In the genomic region with DNA sequence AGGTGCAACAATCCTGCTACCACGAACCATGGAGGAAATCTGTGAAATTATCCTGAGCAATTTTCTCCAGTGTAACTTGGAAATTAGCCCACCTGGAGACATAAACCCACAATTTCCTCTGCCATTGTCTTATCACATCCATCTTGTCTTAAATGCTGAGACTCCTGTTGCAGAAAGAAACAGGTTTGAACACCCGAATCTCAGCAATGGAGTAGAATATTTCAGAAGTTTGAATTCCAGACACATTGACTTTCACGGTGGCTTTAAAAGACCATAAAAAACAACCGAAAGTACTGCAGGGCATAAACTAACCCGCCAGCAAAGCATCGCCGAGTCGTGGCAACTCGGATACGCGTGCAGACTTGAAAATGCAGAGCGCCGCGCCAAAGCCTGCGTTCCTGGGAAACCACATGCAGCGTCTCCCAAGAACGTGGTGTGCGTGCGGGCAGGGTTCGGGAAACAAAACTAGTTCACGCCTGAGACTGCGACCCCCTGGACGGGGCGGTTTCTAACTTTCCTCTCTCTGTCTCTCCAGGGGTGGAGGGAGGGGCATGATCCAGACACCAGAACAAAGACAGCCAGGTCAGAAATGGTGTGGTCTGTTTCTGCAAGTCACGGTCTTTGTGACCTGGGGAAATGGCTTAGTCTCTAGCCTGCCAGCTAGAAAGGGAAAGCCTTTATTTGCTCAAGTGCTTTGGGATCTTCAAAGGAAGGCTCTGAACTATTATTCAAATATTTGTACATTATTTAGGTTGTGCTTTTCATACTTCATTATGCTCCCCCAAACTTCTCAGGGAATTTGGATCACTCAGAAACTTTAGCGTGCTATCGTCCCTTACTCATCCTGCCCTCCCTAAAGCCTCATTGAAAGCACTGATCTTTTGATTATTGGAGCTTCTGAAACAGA, we compare ENCODE assay signal across 8 cellular contexts. TPM values are rescaled to one million over a fixed set of nuclear protein-coding genes. Genes with fewer than 3 reads are reported as not detected.
A peak's percentile ranks its signal among the peaks of the same experiment; 100 is the strongest.
DNase-seq lines count a peak whose midpoint lies in the region; ATAC-seq and TF ChIP-seq lines count a peak whose summit lies in the region.

No MANE protein-coding gene starts in this region.

- peak; percentile 33 for DNase-seq in A172 (ENCODE audit: low spot score)
- peak; percentile 19 for DNase-seq in GM12865 (ENCODE audit: low read depth)
- peak; percentile 39 for DNase-seq in RPMI8226
- no peak for DNase-seq in epithelial cell of proximal tubule (ENCODE audit: low read depth)
- no peak for DNase-seq in vagina (ENCODE audit: extremely low spot score in 2 of 2)
- DNase-seq in stimulated activated effector memory CD8-positive, alpha-beta T cell treated with anti-CD3 and anti-CD28 coated beads, Interleukin-12 subunit alpha, Interleukin-12 subunit beta, amount 100 ng/mL, for 72 hours (ENCODE audit: low spot score in 2 of 2) = no peak
- no peak for DNase-seq in 8988T

- no peaks in the 10 kb centered on the region for H3K36me3 Mint-ChIP-seq in stimulated activated effector memory CD8-positive, alpha-beta T cell treated with anti-CD3 and anti-CD28 coated beads, Interleukin-12 subunit alpha, Interleukin-12 subunit beta, amount 100 ng/mL, for 72 hours

- intact Hi-C loops in vagina (cut with DNase I) = no loop called here

- TF ChIP-seq POLR2A in vagina (IDR thresholded peaks at IDR 0.05) = no peak

- H3K36me3 ChIP-seq in muscle layer of colon (ENCODE audit: insufficient read depth, low read length) (no peaks in the 10 kb centered on the region), vagina (no peaks in the 10 kb centered on the region)

- peaks cover 6% of the 10 kb centered on the region for H3K4me1 ChIP-seq in muscle layer of colon (ENCODE audit: insufficient read depth, low read length)
- peaks cover 13% of the 10 kb centered on the region for H3K4me1 ChIP-seq in vagina

- no peaks in the 10 kb centered on the region for H3K9me3 ChIP-seq in muscle layer of colon (ENCODE audit: low read length)
- H3K9me3 ChIP-seq in vagina = no peaks in the 10 kb centered on the region

- H3K27me3 ChIP-seq in muscle layer of colon (ENCODE audit: control insufficient read depth in 1 of 2, insufficient read depth in 2 of 2, low read length in 2 of 2) (no peaks in the 10 kb centered on the region), vagina (no peaks in the 10 kb centered on the region)

- peak overlapping the region; percentile 53 for H3K4me3 ChIP-seq in GM12865 (ENCODE audit: low read depth, low read length)
- H3K4me3 ChIP-seq in epithelial cell of proximal tubule (ENCODE audit: low read depth, low read length) = peak overlapping the region; percentile 57
- peak overlapping the region; percentile 34 to 51 for H3K4me3 ChIP-seq in muscle layer of colon (ENCODE audit: low read depth in 1 of 2, low read length in 2 of 2)
- H3K4me3 ChIP-seq in vagina = peak overlapping the region; percentile 29 to 40

- H3K4me3 Mint-ChIP-seq in stimulated activated effector memory CD8-positive, alpha-beta T cell treated with anti-CD3 and anti-CD28 coated beads, Interleukin-12 subunit alpha, Interleukin-12 subunit beta, amount 100 ng/mL, for 72 hours = no peak overlapping the region

- H3K9ac ChIP-seq in muscle layer of colon (ENCODE audit: low read length) = no peak overlapping the region

- H3K4me1 Mint-ChIP-seq in stimulated activated effector memory CD8-positive, alpha-beta T cell treated with anti-CD3 and anti-CD28 coated beads, Interleukin-12 subunit alpha, Interleukin-12 subunit beta, amount 100 ng/mL, for 72 hours = peaks cover 6% of the 10 kb centered on the region

- H3K27ac Mint-ChIP-seq in stimulated activated effector memory CD8-positive, alpha-beta T cell treated with anti-CD3 and anti-CD28 coated beads, Interleukin-12 subunit alpha, Interleukin-12 subunit beta, amount 100 ng/mL, for 72 hours = no peak overlapping the region

- TF ChIP-seq CTCF in GM12865 (IDR thresholded peaks at IDR 0.05; ENCODE audit: insufficient read depth, low read depth, low read length, missing control alignments) (no peak), epithelial cell of proximal tubule (conservative IDR thresholded peaks at IDR 0.05; ENCODE audit: low read depth, low read length) (no peak), vagina (IDR thresholded peaks at IDR 0.05) (no peak)

- ATAC-seq in stimulated activated effector memory CD8-positive, alpha-beta T cell treated with anti-CD3 and anti-CD28 coated beads, Interleukin-12 subunit alpha, Interleukin-12 subunit beta, amount 100 ng/mL, for 72 hours = no peak

- H3K27ac ChIP-seq in muscle layer of colon (ENCODE audit: low read depth, low read length) = no peak overlapping the region
- peak overlapping the region; percentile 15 for H3K27ac ChIP-seq in vagina

- H3K9me3 Mint-ChIP-seq in stimulated activated effector memory CD8-positive, alpha-beta T cell treated with anti-CD3 and anti-CD28 coated beads, Interleukin-12 subunit alpha, Interleukin-12 subunit beta, amount 100 ng/mL, for 72 hours = no peaks in the 10 kb centered on the region

RNA-seq across cellular contexts. Expression of a gene that starts 26.9 kb away (rescaled TPM):
- total RNA-seq in A172 (2014; rRNA removed; shearing (Covaris generic)) = 12.3 and 17.8 TPM in 2 replicates
- 24.2 and 40.2 TPM in 2 replicates for total RNA-seq in epithelial cell of proximal tubule
- 46.9 TPM for total RNA-seq in vagina

Comparison
In these comparisons a context has a peak if more than half of its experiments do, and no peak if none do; other contexts are left out.
1. DNase-seq: peak in A172 (single experiment), GM12865 (single experiment) and RPMI8226 (single experiment); none in epithelial cell of proximal tubule (single experiment), vagina (0 of 2), stimulated activated effector memory CD8-positive, alpha-beta T cell treated with anti-CD3 and anti-CD28 coated beads, Interleukin-12 subunit alpha, Interleukin-12 subunit beta, amount 100 ng/mL, for 72 hours (0 of 2) and 8988T (single experiment).
2. Peak in every context shown above with its lines, with median percentiles within 50 percentile points of each other: H3K4me3 ChIP-seq.